Comparison of ENCODE assay signal across 8 cellular contexts in the genomic region with DNA sequence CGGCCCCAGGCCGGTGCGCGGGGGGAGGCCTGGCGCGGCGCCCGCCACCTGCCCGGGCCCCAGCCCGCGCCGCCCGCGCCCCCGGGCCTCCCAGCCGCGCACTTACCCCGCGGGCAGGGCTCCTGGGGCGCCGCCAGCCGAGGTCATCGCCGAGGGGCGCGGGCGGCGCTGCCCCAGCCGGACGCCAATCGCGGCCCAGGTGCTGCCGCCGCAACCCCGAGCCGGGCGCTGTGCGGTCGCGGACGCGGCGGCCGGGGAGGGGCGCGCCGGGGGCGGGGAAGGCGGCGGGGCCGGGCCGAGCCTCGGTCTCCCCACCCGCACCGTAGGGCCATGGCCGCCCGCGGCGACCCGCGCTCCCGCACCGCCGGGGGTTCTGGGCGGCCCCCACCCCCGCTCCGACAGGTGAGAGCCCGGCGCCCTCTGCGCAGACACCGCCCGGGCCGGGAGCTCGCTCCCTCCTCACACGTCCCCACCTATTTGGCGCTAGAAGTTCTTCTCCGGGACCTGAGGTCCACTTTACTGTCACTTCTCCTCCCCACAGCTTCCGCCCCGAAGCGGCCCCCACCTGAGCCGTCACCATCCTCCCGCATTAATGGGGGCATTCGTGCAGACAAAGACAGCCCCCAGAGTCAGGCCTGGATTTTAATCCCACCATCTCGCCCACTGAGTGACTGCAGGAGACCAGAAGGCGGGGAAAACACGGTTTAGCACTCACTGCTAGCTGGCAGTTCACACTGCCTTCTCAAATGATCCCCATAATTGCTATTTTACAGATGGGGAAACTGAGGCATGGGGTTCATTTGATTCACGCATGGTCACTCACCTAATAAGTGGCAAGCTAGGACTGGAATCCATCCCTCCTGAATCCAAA. TPM values are rescaled to one million over a fixed set of nuclear protein-coding genes. Genes with fewer than 3 reads are reported as not detected.
DNase-seq lines count a peak whose midpoint lies in the region; ATAC-seq and TF ChIP-seq lines count a peak whose summit lies in the region.

A gene (minus strand): TSS at position 232 of the 871 bp plus-strand sequence. CDS start 85 bp downstream, at position 147.

- H3K9me2 ChIP-seq in DOHH2 (replicated peaks; ENCODE audit: control insufficient read depth, low read length) (no peaks in the 10 kb centered on the region), Loucy (replicated peaks; ENCODE audit: low read depth, low read length) (no peaks in the 10 kb centered on the region)

- peak within 1 kb of the TSS; percentile 37 for H3K9ac ChIP-seq in Loucy (ENCODE audit: low read depth, low read length, poor library complexity, severe bottlenecking)
- H3K9ac ChIP-seq in mucosa of stomach (ENCODE audit: low read length), result peak within 1 kb of the TSS; percentile 93

- no peaks in the 10 kb centered on the region for H3K79me2 ChIP-seq in DOHH2 (ENCODE audit: control insufficient read depth, low read length)
- H3K79me2 ChIP-seq in Loucy (ENCODE audit: insufficient read depth, low read length), result no peaks in the 10 kb centered on the region

- H4K20me1 ChIP-seq in DOHH2 (ENCODE audit: control insufficient read depth, insufficient read depth, low read depth, low read length) (no peaks in the 10 kb centered on the region), Loucy (ENCODE audit: insufficient read depth, low read length, poor library complexity, severe bottlenecking) (no peaks in the 10 kb centered on the region)

- no peak for ATAC-seq in HG02870 (IDR thresholded peaks at IDR 0.05; ENCODE audit: unreplicated experiment)
- no peak for ATAC-seq in HG02973 (IDR thresholded peaks at IDR 0.05; ENCODE audit: unreplicated experiment)

- no peak within 1 kb of the TSS for H3K27ac ChIP-seq in DOHH2 (ENCODE audit: low read depth, low read length)
- no peak within 1 kb of the TSS for H3K27ac ChIP-seq in effector memory CD4-positive, alpha-beta T cell (ENCODE audit: insufficient read depth, low read length, poor library complexity, severe bottlenecking)

- H3K9me3 ChIP-seq in DOHH2 (ENCODE audit: control insufficient read depth, insufficient read depth, low read length) (no peaks in the 10 kb centered on the region), Loucy (ENCODE audit: insufficient read depth, low read depth, low read length) (no peaks in the 10 kb centered on the region), mucosa of stomach (ENCODE audit: control insufficient read depth, low read length) (no peaks in the 10 kb centered on the region)
- H3K9me3 ChIP-seq in effector memory CD4-positive, alpha-beta T cell (ENCODE audit: control insufficient read depth, low read length), result no peaks in the 10 kb centered on the region

- no peak for DNase-seq in effector memory CD4-positive, alpha-beta T cell
- no peak for DNase-seq in HCEC 1CT
- no peak for DNase-seq in cerebellum (ENCODE audit: low spot score)

- H2AFZ ChIP-seq in Loucy (ENCODE audit: low read length), result peak within 1 kb of the TSS; percentile 87

- TF ChIP-seq CTCF in DOHH2 (IDR thresholded peaks at IDR 0.05; ENCODE audit: low read depth, low read length, poor library complexity, severe bottlenecking), result no peak
- no peak for TF ChIP-seq CTCF in Loucy (conservative IDR thresholded peaks at IDR 0.05; ENCODE audit: low read length)

- H3K4me1 ChIP-seq in DOHH2 (ENCODE audit: control insufficient read depth, low read length) (no peaks in the 10 kb centered on the region), Loucy (ENCODE audit: insufficient read depth, low read length, poor library complexity, severe bottlenecking) (peaks cover 10% of the 10 kb centered on the region), mucosa of stomach (ENCODE audit: control insufficient read depth, insufficient read depth, low read length) (peaks cover 61% of the 10 kb centered on the region)
- no peaks in the 10 kb centered on the region for H3K4me1 ChIP-seq in effector memory CD4-positive, alpha-beta T cell (ENCODE audit: control insufficient read depth, insufficient read depth, low read length, poor library complexity, severe bottlenecking)

- H3F3A ChIP-seq in DOHH2 (ENCODE audit: control insufficient read depth, insufficient read depth) (no peaks in the 10 kb centered on the region), Loucy (ENCODE audit: low read depth) (no peaks in the 10 kb centered on the region)

- peak within 1 kb of the TSS; percentile 26; the same call in 1 of the 2 replicates for H3K4me2 ChIP-seq in DOHH2 (ENCODE audit: low read length)
- H3K4me2 ChIP-seq in Loucy (ENCODE audit: low read depth, low read length, poor library complexity, severe bottlenecking), result peak within 1 kb of the TSS; percentile 11

- H3K27me3 ChIP-seq in DOHH2 (ENCODE audit: control insufficient read depth, low read length) (peaks cover 34% of the 10 kb centered on the region), Loucy (ENCODE audit: insufficient read depth, low read length, poor library complexity, severe bottlenecking) (no peaks in the 10 kb centered on the region), mucosa of stomach (ENCODE audit: control insufficient read depth, insufficient read depth, low read length) (no peaks in the 10 kb centered on the region)
- H3K27me3 ChIP-seq in effector memory CD4-positive, alpha-beta T cell (replicated peaks; ENCODE audit: control insufficient read depth, insufficient read depth, low read length, poor library complexity, severe bottlenecking), result peaks cover 10% of the 10 kb centered on the region

- no peaks in the 10 kb centered on the region for H3K36me3 ChIP-seq in DOHH2 (ENCODE audit: control insufficient read depth, low read length)
- H3K36me3 ChIP-seq in Loucy (ENCODE audit: insufficient read depth, low read length), result no peaks in the 10 kb centered on the region
- H3K36me3 ChIP-seq in effector memory CD4-positive, alpha-beta T cell (ENCODE audit: control insufficient read depth, insufficient read depth, low read length), result no peaks in the 10 kb centered on the region
- no peaks in the 10 kb centered on the region for H3K36me3 ChIP-seq in mucosa of stomach (ENCODE audit: control insufficient read depth, insufficient read depth, low read length)

- H3K4me3 ChIP-seq in DOHH2 (ENCODE audit: low read length), result no peak within 1 kb of the TSS
- peak within 1 kb of the TSS; percentile 7 for H3K4me3 ChIP-seq in Loucy (ENCODE audit: low read length, poor library complexity, severe bottlenecking)
- H3K4me3 ChIP-seq in effector memory CD4-positive, alpha-beta T cell (ENCODE audit: insufficient read depth, low read depth, low read length, poor library complexity, severe bottlenecking), result peak within 1 kb of the TSS; percentile 22
- H3K4me3 ChIP-seq in mucosa of stomach (ENCODE audit: low read length), result peak within 1 kb of the TSS; percentile 71

RNA-seq across cellular contexts. Expression of the gene that starts here (rescaled TPM):
- total RNA-seq in cerebellum, result 7.0 TPM
